In genomic region chr2:179253226-179253625, GRCh38 we compare ENCODE assay signal across 11 cellular contexts. TPM values are rescaled to one million over a fixed set of nuclear protein-coding genes. Genes with fewer than 3 reads are reported as not detected.
DNase-seq lines count a peak whose midpoint lies in the region; ATAC-seq and TF ChIP-seq lines count a peak whose summit lies in the region.
"Had no signal": no experiment of that assay in that cellular context is flagged by ENCODE, and none has a peak within 500 bp of the region (broad histone marks: within the 10 kb centered on the region; RNA-seq: fewer than 3 reads in every experiment).

No MANE protein-coding gene starts in this region.

- WGBS in tibial nerve, 2 donors, result 14 to 21% methylated on average over 1 of the region's 1 CpG
- WGBS in suprapubic skin, result 15% methylated on average over 1 of the region's 1 CpG

- TF ChIP-seq POLR2A in tibial nerve (IDR thresholded peaks at IDR 0.05) (no peak), suprapubic skin (IDR thresholded peaks at IDR 0.05) (no peak)

- H3K36me3 ChIP-seq in Loucy (ENCODE audit: insufficient read depth, low read length) (peaks cover 6% of the 10 kb centered on the region; the same call in 1 of the 2 replicates), tibial nerve (peaks cover 0 to 13% (median 0%) of the 10 kb centered on the region in 3 donors), suprapubic skin (no peaks in the 10 kb centered on the region)

- peak; percentile 58 for ATAC-seq in HG02763 (IDR thresholded peaks at IDR 0.05; ENCODE audit: unreplicated experiment)
- peak; percentile 66 for ATAC-seq in stimulated activated naive CD8-positive, alpha-beta T cell treated with anti-CD3 and anti-CD28 coated beads, Interleukin-15, Interleukin-2, amounts not matched to agents 100 U/mL and 50 U/mL, for 24 hours
- ATAC-seq: mucosa of descending colon had no signal

- H3K36me3 Mint-ChIP-seq in activated CD4-positive, alpha-beta T cell treated with anti-CD3 and anti-CD28 coated beads, Interleukin-2, amount 10 ng/mL, durations not matched to agents 24 days and 14 days (ENCODE audit: low read depth), result peaks cover 13% of the 10 kb centered on the region

- peaks cover 96% of the 10 kb centered on the region for H3K79me2 ChIP-seq in Loucy (ENCODE audit: insufficient read depth, low read length)

- H3F3A ChIP-seq in Loucy (ENCODE audit: low read depth), result no peaks in the 10 kb centered on the region

- intact Hi-C loops in activated CD4-positive, alpha-beta T cell treated with anti-CD3 and anti-CD28 coated beads, Interleukin-2, amount 10 ng/mL, durations not matched to agents 24 days and 14 days (cut with micrococcal nuclease), result loop anchor here (1.0 to 5.0 kb wide), 2 partner anchors 15 to 146 kb away; no protein-coding TSS in a partner anchor

- peaks cover 47% of the 10 kb centered on the region for H3K4me1 Mint-ChIP-seq in activated CD4-positive, alpha-beta T cell treated with anti-CD3 and anti-CD28 coated beads, Interleukin-2, amount 10 ng/mL, durations not matched to agents 24 days and 14 days

- peak overlapping the region; percentile 18 for H3K4me3 Mint-ChIP-seq in activated CD4-positive, alpha-beta T cell treated with anti-CD3 and anti-CD28 coated beads, Interleukin-2, amount 10 ng/mL, durations not matched to agents 24 days and 14 days
- H3K4me3 Mint-ChIP-seq: brain had no signal

- H3K9me3 ChIP-seq in Loucy (ENCODE audit: insufficient read depth, low read depth, low read length), result no peaks in the 10 kb centered on the region; the same call in 1 of the 2 replicates
- H3K9me3 ChIP-seq in tibial nerve, result peaks cover 0 to 7% (median 0%) of the 10 kb centered on the region in 4 donors
- H3K9me3 ChIP-seq in suprapubic skin, result no peaks in the 10 kb centered on the region
- H3K9me3 ChIP-seq: mucosa of descending colon had no signal

- H3K9me3 Mint-ChIP-seq in activated CD4-positive, alpha-beta T cell treated with anti-CD3 and anti-CD28 coated beads, Interleukin-2, amount 10 ng/mL, durations not matched to agents 24 days and 14 days, result no peaks in the 10 kb centered on the region

- no peaks in the 10 kb centered on the region for H3K9me2 ChIP-seq in Loucy (replicated peaks; ENCODE audit: low read depth, low read length)

- TF ChIP-seq CTCF in Loucy (conservative IDR thresholded peaks at IDR 0.05; ENCODE audit: low read length), result no peak
- TF ChIP-seq CTCF in tibial nerve (IDR thresholded peaks at IDR 0.05), result no peak
- no peak for TF ChIP-seq CTCF in suprapubic skin (IDR thresholded peaks at IDR 0.05)

- H4K20me1 ChIP-seq in Loucy (ENCODE audit: insufficient read depth, low read length, poor library complexity, severe bottlenecking), result peaks cover 13% of the 10 kb centered on the region

- H3K4me2 ChIP-seq in Loucy (ENCODE audit: low read depth, low read length, poor library complexity, severe bottlenecking), result peak overlapping the region; percentile 2

- H3K27me3 ChIP-seq in Loucy (ENCODE audit: insufficient read depth, low read length, poor library complexity, severe bottlenecking) (no peaks in the 10 kb centered on the region), tibial nerve (no peaks in the 10 kb centered on the region), suprapubic skin (no peaks in the 10 kb centered on the region)

- H2AFZ ChIP-seq in Loucy (ENCODE audit: low read length), result no peak overlapping the region

- DNase-seq in activated CD4-positive, alpha-beta T cell treated with anti-CD3 and anti-CD28 coated beads, Interleukin-2, amount 10 ng/mL, durations not matched to agents 24 days and 14 days, result peak; percentile 45
- no peak for DNase-seq in activated CD4-positive, alpha-beta T cell treated with anti-CD3 and anti-CD28 coated beads for 1 hour
- no peak for DNase-seq in stimulated activated naive CD8-positive, alpha-beta T cell treated with anti-CD3 and anti-CD28 coated beads, Interleukin-15, Interleukin-2, amounts not matched to agents 100 U/mL and 50 U/mL, for 24 hours
- DNase-seq in tibial nerve (ENCODE audit: low spot score in 2 of 2) (no peak), suprapubic skin (ENCODE audit: low spot score in 2 of 2) (no peak), activated T-cell treated with anti-CD3 and anti-CD28 coated beads for 4 hours (no peak)
- DNase-seq: mucosa of descending colon, NCI-H524 had no signal

- TF ChIP-seq EP300 in tibial nerve (IDR thresholded peaks at IDR 0.05) (no peak), suprapubic skin (IDR thresholded peaks at IDR 0.05) (no peak)

- H3K27ac ChIP-seq in tibial nerve (no peak overlapping the region), suprapubic skin (no peak overlapping the region)

- H3K27me3 Mint-ChIP-seq in activated CD4-positive, alpha-beta T cell treated with anti-CD3 and anti-CD28 coated beads, Interleukin-2, amount 10 ng/mL, durations not matched to agents 24 days and 14 days, result peaks cover 3% of the 10 kb centered on the region
- H3K27me3 Mint-ChIP-seq: brain had no signal

- H3K4me3 ChIP-seq in Loucy (ENCODE audit: low read length, poor library complexity, severe bottlenecking) (no peak overlapping the region), tibial nerve (no peak overlapping the region), suprapubic skin (no peak overlapping the region)
- H3K4me3 ChIP-seq: mucosa of descending colon had no signal

- peak overlapping the region; percentile 66 for H3K27ac Mint-ChIP-seq in activated CD4-positive, alpha-beta T cell treated with anti-CD3 and anti-CD28 coated beads, Interleukin-2, amount 10 ng/mL, durations not matched to agents 24 days and 14 days

- peaks cover 29% of the 10 kb centered on the region for H3K4me1 ChIP-seq in Loucy (ENCODE audit: insufficient read depth, low read length, poor library complexity, severe bottlenecking)
- H3K4me1 ChIP-seq in tibial nerve, result peaks cover 0 to 22% (median 0%) of the 10 kb centered on the region in 4 donors
- H3K4me1 ChIP-seq in suprapubic skin, result no peaks in the 10 kb centered on the region

- H3K9ac ChIP-seq in Loucy (ENCODE audit: low read depth, low read length, poor library complexity, severe bottlenecking), result peak overlapping the region; percentile 38

RNA-seq across cellular contexts. Expression of gene SESTD1, which starts 11.4 kb away (rescaled TPM):
- total RNA-seq in activated CD4-positive, alpha-beta T cell treated with anti-CD3 and anti-CD28 coated beads, Interleukin-2, amount 10 ng/mL, durations not matched to agents 24 days and 14 days, result 12.3 and 13.4 TPM in 2 replicates
- total RNA-seq in tibial nerve (10 to 100 TPM; 62.1 to 82.4 (median 73.1) TPM), suprapubic skin (10 to 100 TPM in 2 of 4 donors, 1 to 10 TPM in 2; 8.0 to 24.1 (median 10.5) TPM)
